19 cellular contexts compared by ENCODE assay signal in the genomic region with DNA sequence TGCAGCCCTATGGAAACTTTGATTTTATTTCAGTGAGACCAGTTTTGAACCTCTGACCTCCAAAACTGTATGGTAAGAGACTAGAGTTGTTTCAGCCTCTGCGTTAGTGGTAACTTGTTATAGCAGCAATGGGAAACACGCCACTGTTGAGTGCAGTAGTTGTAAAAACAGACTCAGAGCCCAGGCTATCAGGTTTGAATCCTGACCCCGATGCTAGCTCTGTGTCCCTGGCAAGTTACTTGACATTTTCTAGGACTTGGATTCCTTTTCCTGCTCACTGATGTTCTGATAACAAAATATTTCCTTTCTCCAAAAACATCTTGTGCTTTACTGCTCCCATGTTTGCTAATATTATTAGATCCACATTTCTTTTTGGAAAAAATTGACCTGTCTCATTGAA.
A peak's percentile ranks its signal among the peaks of the same experiment; 100 is the strongest.
DNase-seq lines count a peak whose midpoint lies in the region; ATAC-seq and TF ChIP-seq lines count a peak whose summit lies in the region.
"Had no signal": no experiment of that assay in that cellular context is flagged by ENCODE, and none has a peak within 500 bp of the region (broad histone marks: within the 10 kb centered on the region; RNA-seq: fewer than 3 reads in every experiment).

No MANE protein-coding gene starts in this region.

- no peaks in the 10 kb centered on the region for H3K27me3 ChIP-seq in esophagus muscularis mucosa
- H3K27me3 ChIP-seq in skeletal muscle tissue (ENCODE audit: control insufficient read depth in 3 of 3, insufficient read depth in 3 of 3, low read length in 3 of 3): no peaks in the 10 kb centered on the region
- H3K27me3 ChIP-seq in colonic mucosa: no peaks in the 10 kb centered on the region
- H3K27me3 ChIP-seq: dorsolateral prefrontal cortex, neutrophil had no signal

- WGBS in esophagus muscularis mucosa: 35% methylated on average over 3 of the region's 3 CpGs

- ATAC-seq in GM18868 (IDR thresholded peaks at IDR 0.05; ENCODE audit: unreplicated experiment): peak; percentile 11
- ATAC-seq in HG02588 (IDR thresholded peaks at IDR 0.05; ENCODE audit: unreplicated experiment): peak; percentile 14
- ATAC-seq: left lobe of liver had no signal

- H3K9me3 ChIP-seq in esophagus muscularis mucosa: no peaks in the 10 kb centered on the region
- no peaks in the 10 kb centered on the region for H3K9me3 ChIP-seq in skeletal muscle tissue (ENCODE audit: control insufficient read depth in 3 of 3, low read length in 3 of 3)
- no peaks in the 10 kb centered on the region for H3K9me3 ChIP-seq in colonic mucosa
- H3K9me3 ChIP-seq: neutrophil had no signal

- H3K36me3 ChIP-seq in esophagus muscularis mucosa: no peaks in the 10 kb centered on the region
- H3K36me3 ChIP-seq in skeletal muscle tissue (ENCODE audit: control insufficient read depth in 3 of 3, insufficient read depth in 3 of 3, low read length in 3 of 3): no peaks in the 10 kb centered on the region
- no peaks in the 10 kb centered on the region for H3K36me3 ChIP-seq in colonic mucosa
- H3K36me3 ChIP-seq: neutrophil had no signal

- H3K9ac ChIP-seq in skeletal muscle tissue (ENCODE audit: low read depth in 1 of 3, low read length in 3 of 3): no peak overlapping the region
- H3K9ac ChIP-seq in colonic mucosa (ENCODE audit: low read depth in 2 of 2, low read length in 2 of 2): no peak overlapping the region
- H3K9ac ChIP-seq: KMS-11 had no signal

- DNase-seq in esophagus muscularis mucosa (ENCODE audit: extremely low spot score) (no peak), RWPE1 (ENCODE audit: low spot score) (no peak), colonic mucosa (no peak)
- no peak for DNase-seq in stimulated activated CD4-positive, alpha-beta T cell treated with anti-CD3 and anti-CD28 coated beads, Interleukin-12 subunit alpha, Interleukin-12 subunit beta, amount 100 ng/mL, for 4 hours
- DNase-seq: activated CD4-positive, alpha-beta T cell treated with anti-CD3 and anti-CD28 coated beads for 4 hours; activated effector memory CD4-positive, alpha-beta T cell treated with Interleukin-2 at 50 U/mL for 16 hours; AML-193; COR-L47; dorsolateral prefrontal cortex; erythroblast; NCI-H2081 treated with DMSO at 0.1 percent for 48 hours; NCI-H446 treated with DMSO at 0.1 percent for 48 hours; stimulated activated CD4-positive, alpha-beta T cell treated with anti-CD3 and anti-CD28 coated beads, Interleukin-15, amount 100 ng/mL, for 24 hours had no signal

- POLR2A ChIA-PET in RWPE1 (lab: Yijun Ruan, JAX; ENCODE audit: low non-redundant PET): no interaction called here

- H3K4me1 ChIP-seq in esophagus muscularis mucosa: peaks cover 35 to 45% (median 43%) of the 10 kb centered on the region in 4 donors
- peaks cover 9 to 23% (median 20%) of the 10 kb centered on the region in 3 donors for H3K4me1 ChIP-seq in skeletal muscle tissue (ENCODE audit: control insufficient read depth in 3 of 3, insufficient read depth in 3 of 3, low read length in 3 of 3)
- no peaks in the 10 kb centered on the region for H3K4me1 ChIP-seq in colonic mucosa

- TF ChIP-seq CTCF in esophagus muscularis mucosa (IDR thresholded peaks at IDR 0.05) (no peak), RWPE1 (conservative IDR thresholded peaks at IDR 0.05; ENCODE audit: low read depth) (no peak), colonic mucosa (IDR thresholded peaks at IDR 0.05) (no peak)

- TF ChIP-seq POLR2A in esophagus muscularis mucosa (IDR thresholded peaks at IDR 0.05; ENCODE audit: low read depth): no peak

- peak overlapping the region in 3 of 4 donors; percentile 20 to 53 (median 48) for H3K27ac ChIP-seq in esophagus muscularis mucosa (replicated peaks in 1 of 4)
- peak overlapping the region; percentile 18 for H3K27ac ChIP-seq in skeletal muscle tissue (ENCODE audit: low read depth, low read length)
- H3K27ac ChIP-seq in RWPE1: no peak overlapping the region
- H3K27ac ChIP-seq in colonic mucosa: no peak overlapping the region
- H3K27ac ChIP-seq: KMS-11, neutrophil had no signal

- H3K4me3 ChIP-seq in esophagus muscularis mucosa: no peak overlapping the region
- no peak overlapping the region for H3K4me3 ChIP-seq in skeletal muscle tissue (ENCODE audit: low read length in 3 of 3)
- no peak overlapping the region for H3K4me3 ChIP-seq in colonic mucosa
- H3K4me3 ChIP-seq: dorsolateral prefrontal cortex had no signal

- intact Hi-C loops in esophagus muscularis mucosa (cut with DNase I): no loop called here
- intact Hi-C loops in colonic mucosa (cut with DNase I): no loop called here

- CTCF ChIA-PET in RWPE1 (lab: Yijun Ruan, JAX): no interaction called here

- no peak for TF ChIP-seq EP300 in esophagus muscularis mucosa (IDR thresholded peaks at IDR 0.05)

Comparison
In these comparisons a context has a peak if more than half of its experiments do, and no peak if none do; other contexts are left out.
1. H3K27ac ChIP-seq: peak in esophagus muscularis mucosa (3 of 4) and skeletal muscle tissue (single experiment); none in RWPE1 (single experiment) and colonic mucosa (single experiment).